In genomic region chr3:197356741-197357140, GRCh38 we compare ENCODE assay signal across 25 cellular contexts. TPM values are rescaled to one million over a fixed set of nuclear protein-coding genes. Genes with fewer than 3 reads are reported as not detected.
DNase-seq lines count a peak whose midpoint lies in the region; ATAC-seq and TF ChIP-seq lines count a peak whose summit lies in the region.
"Had no signal": no experiment of that assay in that cellular context is flagged by ENCODE, and none has a peak within 500 bp of the region (broad histone marks: within the 10 kb centered on the region; RNA-seq: fewer than 3 reads in every experiment).

No MANE protein-coding gene starts in this region.

- H4K20me1 ChIP-seq in MM.1S (ENCODE audit: insufficient read depth, low read length) = no peaks in the 10 kb centered on the region

- no peak for DNase-seq in AG10803 (ENCODE audit: low read depth)
- no peak for DNase-seq in MM.1S
- DNase-seq in dorsolateral prefrontal cortex = no peak
- DNase-seq in psoas muscle = no peak
- no peak for DNase-seq in NCI-H226
- DNase-seq in NCI-H2227 treated with DMSO at 0.1 percent for 48 hours (lab: John Stamatoyannopoulos, UW) = no peak
- no peak for DNase-seq in amniotic stem cell (lab: John Stamatoyannopoulos, UW)
- DNase-seq in posterior vena cava (ENCODE audit: low spot score) = no peak
- DNase-seq: activated CD4-positive, alpha-beta T cell treated with anti-CD3 and anti-CD28 coated beads, Interleukin-2, amount 10 ng/mL, durations not matched to agents 24 days and 14 days; activated CD8-positive, alpha-beta memory T cell treated with anti-CD3 and anti-CD28 coated beads, Interleukin-2, amount 50 U/mL, for 4 hours; activated effector memory CD4-positive, alpha-beta T cell treated with Interleukin-2 at 50 U/mL for 16 hours; adrenal gland; CD4-positive, alpha-beta memory T cell; central memory CD4-positive, alpha-beta T cell; DMS53; effector CD4-positive, alpha-beta T cell; left lung; NCI-H2171 treated with DMSO at 0.1 percent for 48 hours; SHP77 treated with DMSO at 0.1 percent for 48 hours; spleen had no signal

- H3K9me2 ChIP-seq in MM.1S (replicated peaks; ENCODE audit: insufficient read depth, low read length) = no peaks in the 10 kb centered on the region

- peak overlapping the region; percentile 80 for H3K4me2 ChIP-seq in MM.1S (ENCODE audit: low read depth, low read length)

- H3K27ac ChIP-seq in MM.1S (ENCODE audit: low read length) = no peak overlapping the region
- peak overlapping the region in 58 of 59 donors; percentile 18 to 95 (median 82) for H3K27ac ChIP-seq in dorsolateral prefrontal cortex
- H3K27ac ChIP-seq in psoas muscle = no peak overlapping the region
- H3K27ac ChIP-seq: adrenal gland, GM23248, HL-60, left lung, neutrophil, spleen, vagina had no signal

- H3K4me3 ChIP-seq in AG10803 (ENCODE audit: low read length) (peak overlapping the region; percentile 34), MM.1S (ENCODE audit: low read length) (peak overlapping the region; percentile 68), dorsolateral prefrontal cortex (peak overlapping the region in 56 of 59 donors; percentile 8 to 65 (median 43)), psoas muscle (peak overlapping the region; percentile 42)
- H3K4me3 ChIP-seq: adrenal gland, GM23248, mucosa of descending colon had no signal

- 81 to 93% (median 88%) methylated on average over 5 of the region's 5 CpGs for WGBS in psoas muscle, 3 donors

- peak overlapping the region; percentile 78 for H2AFZ ChIP-seq in MM.1S (ENCODE audit: low read length)
- H2AFZ ChIP-seq: GM23248 had no signal

- H3K9me3 ChIP-seq in MM.1S (replicated peaks; ENCODE audit: insufficient read depth, low read length) (no peaks in the 10 kb centered on the region), psoas muscle (no peaks in the 10 kb centered on the region)
- H3K9me3 ChIP-seq: adrenal gland, neutrophil, vagina had no signal

- no peaks in the 10 kb centered on the region for H3K27me3 ChIP-seq in MM.1S (replicated peaks; ENCODE audit: insufficient read depth, low read length)
- no peaks in the 10 kb centered on the region for H3K27me3 ChIP-seq in dorsolateral prefrontal cortex
- no peaks in the 10 kb centered on the region for H3K27me3 ChIP-seq in psoas muscle (ENCODE audit: insufficient read depth in 3 of 3, low read length in 2 of 3)
- H3K27me3 ChIP-seq: adrenal gland, left lung, neutrophil, spleen, vagina had no signal

- H3F3A ChIP-seq in MM.1S (ENCODE audit: insufficient read depth, low read length) = no peaks in the 10 kb centered on the region

- H3K4me1 ChIP-seq in MM.1S (ENCODE audit: low read length) (peaks cover 7% of the 10 kb centered on the region; the same call in 1 of the 2 replicates), psoas muscle (peaks cover 28% of the 10 kb centered on the region)
- H3K4me1 ChIP-seq: left lung had no signal

- intact Hi-C loops in dorsolateral prefrontal cortex (cut with DNase I) (no loop called here), psoas muscle (cut with DNase I) (loop anchor here in 1 of 2 donors (2.0 kb wide), 1 partner anchor 22 kb away; no protein-coding TSS in a partner anchor), posterior vena cava (cut with DNase I) (no loop called here)

- H3K36me3 ChIP-seq in MM.1S (replicated peaks; ENCODE audit: insufficient read depth, low read length) = no peaks in the 10 kb centered on the region
- no peaks in the 10 kb centered on the region for H3K36me3 ChIP-seq in psoas muscle (ENCODE audit: insufficient read depth in 1 of 2, low read depth in 1 of 2)
- H3K36me3 ChIP-seq: adrenal gland, left lung, neutrophil, spleen, vagina had no signal

- peak overlapping the region; percentile 52; the same call in 1 of the 2 replicates for H3K9ac ChIP-seq in MM.1S (ENCODE audit: low read length)
- H3K9ac ChIP-seq: GM23248 had no signal

- no peaks in the 10 kb centered on the region for H3K79me2 ChIP-seq in MM.1S (ENCODE audit: low read length)

- no peak for ATAC-seq in psoas muscle

- TF ChIP-seq CTCF in AG10803 (conservative IDR thresholded peaks at IDR 0.05; ENCODE audit: low read length) (no peak), MM.1S (IDR thresholded peaks at IDR 0.05; ENCODE audit: low read length) (no peak), dorsolateral prefrontal cortex (IDR thresholded peaks at IDR 0.05 in 54 of 56, conservative IDR thresholded peaks at IDR 0.05 in 2 of 56; ENCODE audit: low read depth in 1 of 56, partially characterized antibody in 56 of 56) (no peak), psoas muscle (IDR thresholded peaks at IDR 0.05) (no peak)

RNA-seq across cellular contexts. Expression of gene DLG1, which starts 58.3 kb away (rescaled TPM):
- total RNA-seq in dorsolateral prefrontal cortex (100 to 1,000 TPM; 124 to 310 (median 169) TPM), psoas muscle (10 to 100 TPM; 51.3 to 57.6 (median 52.8) TPM), posterior vena cava (10 to 100 TPM; 67.9 to 70.3 TPM)
- 10 to 100 TPM; 16.1 to 42.8 (median 21.6) TPM for polyA plus RNA-seq in psoas muscle

Comparison
In these comparisons a context has a peak if more than half of its experiments do, and no peak if none do; other contexts are left out.
1. H3K27ac ChIP-seq: peak in dorsolateral prefrontal cortex (58 of 59); none in MM.1S (single experiment) and psoas muscle (single experiment).
2. Peak in every context shown above with its lines, with median percentiles within 50 percentile points of each other: H3K4me3 ChIP-seq.